13 cellular contexts compared by ENCODE assay signal in genomic region chr19:861099-861755, GRCh38. TPM values are rescaled to one million over a fixed set of nuclear protein-coding genes. Genes with fewer than 3 reads are reported as not detected.
DNase-seq lines count a peak whose midpoint lies in the region; ATAC-seq and TF ChIP-seq lines count a peak whose summit lies in the region.
"Had no signal": no experiment of that assay in that cellular context is flagged by ENCODE, and none has a peak within 500 bp of the region (broad histone marks: within the 10 kb centered on the region; RNA-seq: fewer than 3 reads in every experiment).

No MANE protein-coding gene starts in this region.

- no peaks in the 10 kb centered on the region for H3K4me1 Mint-ChIP-seq in Caco-2 (ENCODE audit: low read depth, unreplicated experiment)
- peaks cover 9 to 19% of the 10 kb centered on the region in 2 donors for H3K4me1 Mint-ChIP-seq in effector memory CD8-positive, alpha-beta T cell (ENCODE audit: low read depth in 2 of 2)

- H3K27me3 ChIP-seq in Caco-2 (replicated peaks; ENCODE audit: control insufficient read depth, insufficient read depth, low read length) (no peaks in the 10 kb centered on the region), sigmoid colon (peaks cover 21 to 58% (median 42%) of the 10 kb centered on the region in 3 donors), tibial artery (peaks cover 0 to 52% of the 10 kb centered on the region in 2 donors)

- H3K9me3 ChIP-seq in Caco-2 (no peaks in the 10 kb centered on the region), sigmoid colon (no peaks in the 10 kb centered on the region), tibial artery (no peaks in the 10 kb centered on the region)

- H3K4me3 ChIP-seq in Caco-2 (ENCODE audit: low read depth, low read length) (peak overlapping the region; percentile 35), sigmoid colon (peak overlapping the region in 3 of 4 donors; percentile 32 to 45 (median 37)), tibial artery (peak overlapping the region in 1 of 2 donors; percentile 43)
- peak overlapping the region; percentile 56 for H3K4me3 ChIP-seq in Jurkat, Clone E6-1 (ENCODE audit: low read length)

- no peaks in the 10 kb centered on the region for H3K27me3 Mint-ChIP-seq in Caco-2 (ENCODE audit: insufficient read depth, unreplicated experiment)
- H3K27me3 Mint-ChIP-seq in effector memory CD8-positive, alpha-beta T cell: peaks cover 0 to 12% of the 10 kb centered on the region in 2 donors

- intact Hi-C loops in Caco-2 (cut with micrococcal nuclease; ENCODE audit: unreplicated experiment) (loop anchor here (10.0 kb wide), 1 partner anchor 86 kb away; no protein-coding TSS in a partner anchor), sigmoid colon (cut with DNase I) (no loop called here), tibial artery (cut with DNase I; ENCODE audit: low total_unique reads) (no loop called here)

- H3K27ac ChIP-seq in sigmoid colon (no peak overlapping the region), tibial artery (no peak overlapping the region)
- H3K27ac ChIP-seq: parathyroid adenoma had no signal

- 47 to 62% methylated on average over 35 to 37 of the region's 37 CpGs for WGBS in sigmoid colon, 2 donors

- no peak for TF ChIP-seq EP300 in sigmoid colon (IDR thresholded peaks at IDR 0.05)

- no peaks in the 10 kb centered on the region for H3K9me3 Mint-ChIP-seq in Caco-2 (ENCODE audit: unreplicated experiment)
- H3K9me3 Mint-ChIP-seq in effector memory CD8-positive, alpha-beta T cell: no peaks in the 10 kb centered on the region
- H3K9me3 Mint-ChIP-seq: activated naive CD4-positive, alpha-beta T cell treated with anti-CD3 and anti-CD28 coated beads, Interleukin-2, amount 50 U/mL, for 24 hours; CD8-positive, alpha-beta T cell had no signal

- no peak overlapping the region for H3K4me3 Mint-ChIP-seq in Caco-2 (ENCODE audit: unreplicated experiment)
- peak overlapping the region; percentile 73 to 79 for H3K4me3 Mint-ChIP-seq in effector memory CD8-positive, alpha-beta T cell
- H3K4me3 Mint-ChIP-seq: activated naive CD4-positive, alpha-beta T cell treated with anti-CD3 and anti-CD28 coated beads, Interleukin-2, amount 50 U/mL, for 24 hours had no signal

- TF ChIP-seq POLR2A in sigmoid colon (IDR thresholded peaks at IDR 0.05): no peak

- no peak overlapping the region for H3K27ac Mint-ChIP-seq in Caco-2 (ENCODE audit: unreplicated experiment)
- no peak overlapping the region for H3K27ac Mint-ChIP-seq in effector memory CD8-positive, alpha-beta T cell
- H3K27ac Mint-ChIP-seq: activated naive CD4-positive, alpha-beta T cell treated with anti-CD3 and anti-CD28 coated beads, Interleukin-2, amount 50 U/mL, for 24 hours; CD8-positive, alpha-beta T cell had no signal

- peaks cover 53% of the 10 kb centered on the region for H3K36me3 Mint-ChIP-seq in Caco-2 (ENCODE audit: insufficient read depth, unreplicated experiment)
- H3K36me3 Mint-ChIP-seq in effector memory CD8-positive, alpha-beta T cell (ENCODE audit: insufficient read depth): peaks cover 7% of the 10 kb centered on the region
- H3K36me3 Mint-ChIP-seq: activated naive CD4-positive, alpha-beta T cell treated with anti-CD3 and anti-CD28 coated beads, Interleukin-2, amount 50 U/mL, for 24 hours; CD8-positive, alpha-beta T cell had no signal

- no peak for TF ChIP-seq CTCF in Caco-2 (IDR thresholded peaks at IDR 0.05; ENCODE audit: insufficient read depth in 1 of 2, low read depth in 1 of 2, low read length in 1 of 2, severe bottlenecking in 1 of 2, unreplicated experiment in 1 of 2)
- TF ChIP-seq CTCF in sigmoid colon (IDR thresholded peaks at IDR 0.05): no peak
- no peak for TF ChIP-seq CTCF in tibial artery (IDR thresholded peaks at IDR 0.05)

- H3K4me1 ChIP-seq in Caco-2 (0 out of 2 replicates have a peak, but pooled peaks cover 4% of the 10 kb centered on the region), sigmoid colon (peaks cover 0 to 41% (median 30%) of the 10 kb centered on the region in 4 donors), tibial artery (peaks cover 0 to 31% (median 18%) of the 10 kb centered on the region in 4 donors)
- H3K4me1 ChIP-seq: parathyroid adenoma had no signal

- H3K36me3 ChIP-seq in Caco-2 (ENCODE audit: control insufficient read depth, insufficient read depth, low read length): no peaks in the 10 kb centered on the region
- H3K36me3 ChIP-seq in sigmoid colon: no peaks in the 10 kb centered on the region
- H3K36me3 ChIP-seq in tibial artery: no peaks in the 10 kb centered on the region

- POLR2A ChIA-PET in Caco-2 (lab: Charles Lee): no interaction called here

- no TSS peak for BruUV-seq in Caco-2 (replicated peaks; lab: Mats Ljungman, UMichigan)

- CTCF ChIA-PET in Caco-2 (lab: Charles Lee): interaction anchor here (0.6 kb wide), 2 partner anchors 123 to 141 kb away, joined by 7 to 8 read pairs; no protein-coding TSS in a partner anchor

- ATAC-seq in effector memory CD8-positive, alpha-beta T cell (replicated peaks): no peak
- no peak for ATAC-seq in GM21390 (IDR thresholded peaks at IDR 0.05; ENCODE audit: unreplicated experiment)

- DNase-seq in Caco-2: no peak
- DNase-seq in Jurkat, Clone E6-1 (ENCODE audit: low read depth, low spot score): no peak
- no peak for DNase-seq in effector memory CD8-positive, alpha-beta T cell
- DNase-seq in sigmoid colon: no peak
- DNase-seq in tibial artery: no peak
- no peak for DNase-seq in HuH-7 (ENCODE audit: low spot score)
- no peak for DNase-seq in DMS 273 (lab: John Stamatoyannopoulos, UW; ENCODE audit: unreplicated experiment)
- DNase-seq: midbrain had no signal

RNA-seq across cellular contexts. Expression of gene CFD, which starts 1.8 kb away (rescaled TPM):
- 4.4 and 6.1 TPM in 2 replicates for total RNA-seq in Caco-2 (2022)
- 19.8 TPM for polyA plus RNA-seq in Jurkat, Clone E6-1 (2012; ENCODE audit: insufficient read depth, insufficient read length)
- 100 to 1,000 TPM; 131 to 830 (median 457) TPM for total RNA-seq in sigmoid colon
- 100 to 1,000 TPM in 2 of 3 donors, 10 to 100 TPM in 1; 29.1 to 329 (median 101) TPM for polyA plus RNA-seq in sigmoid colon
- total RNA-seq: HT1080 had no signal

RNA-seq across cellular contexts. Expression of gene ELANE, which starts 9.1 kb away (rescaled TPM):
- not detected in 2 replicates for total RNA-seq in Caco-2 (2022)
- polyA plus RNA-seq in Jurkat, Clone E6-1 (2012; ENCODE audit: insufficient read depth, insufficient read length): not detected
- 1 to 10 TPM in 3 of 4 donors, not detected in 1; 1.4 to 3.6 (median 2.3) TPM for total RNA-seq in sigmoid colon
- polyA plus RNA-seq in sigmoid colon: under 1 TPM in 1 of 3 donors, not detected in 2; 0.64 TPM
- total RNA-seq: CD8-positive, alpha-beta T cell; HT1080 had no signal

RNA-seq across cellular contexts. Expression of gene PRTN3, which starts 20.4 kb away (rescaled TPM):
- total RNA-seq in Caco-2 (2022) (0.29 TPM in 1 of 2 replicates, not detected in the other), sigmoid colon (not detected)
- polyA plus RNA-seq in Jurkat, Clone E6-1 (2012; ENCODE audit: insufficient read depth, insufficient read length): not detected
- not detected for polyA plus RNA-seq in sigmoid colon
- total RNA-seq: CD8-positive, alpha-beta T cell; HT1080 had no signal

RNA-seq across cellular contexts. Expression of gene MED16, which starts 31.8 kb away (rescaled TPM):
- total RNA-seq in Caco-2 (2022) (64.3 and 69.1 TPM in 2 replicates), sigmoid colon (10 to 100 TPM; 22.4 to 33.2 (median 25.6) TPM)
- 71.0 TPM for polyA plus RNA-seq in Jurkat, Clone E6-1 (2012; ENCODE audit: insufficient read depth, insufficient read length)
- polyA plus RNA-seq in sigmoid colon: 10 to 100 TPM; 36.1 to 62.5 (median 51.7) TPM

RNA-seq across cellular contexts. Expression of gene RNU6-9, which starts 32.1 kb away (rescaled TPM):
- not detected in 2 replicates for total RNA-seq in Caco-2 (2022)
- polyA plus RNA-seq in Jurkat, Clone E6-1 (2012; ENCODE audit: insufficient read depth, insufficient read length): not detected
- not detected for total RNA-seq in sigmoid colon
- polyA plus RNA-seq in sigmoid colon: not detected
- total RNA-seq: CD8-positive, alpha-beta T cell; HT1080 had no signal

Comparison
In these comparisons a context has a peak if more than half of its experiments do, and no peak if none do; other contexts are left out.
1. RNA of gene CFD, which starts 1.8 kb away (total RNA-seq): 131 to 830 TPM in sigmoid colon; 4.4 to 6.1 TPM in Caco-2; every median in the first group is over 10 times any median in the second.